8 cellular contexts compared by ENCODE assay signal in genomic region chr9:6931913-6932312, GRCh38.
DNase-seq lines count a peak whose midpoint lies in the region.

No MANE protein-coding gene starts in this region.

- no peaks in the 10 kb centered on the region for H3K36me3 ChIP-seq in HAP-1 (replicated peaks)

- no peaks in the 10 kb centered on the region for H3K9me3 ChIP-seq in HAP-1

- in situ Hi-C loops in HAP-1 (cut with MboI; ENCODE audit: low sequenced_read_pairs), result no loop called here

- H3K4me3 ChIP-seq in skeletal muscle cell (ENCODE audit: low read depth, low read length) (no peak overlapping the region), HAP-1 (no peak overlapping the region)

- H3K4me1 ChIP-seq in HAP-1, result no peaks in the 10 kb centered on the region; the same call in 1 of the 2 replicates

- DNase-seq in activated T-cell treated with anti-CD3 and anti-CD28 coated beads for 24 hours (ENCODE audit: low read depth) (peak; percentile 30), HUDEP-2 (lab: John Stamatoyannopoulos, UW; ENCODE audit: unreplicated experiment in 76 of 76) (peak in 74 of 76 experiments; percentile 13 to 90 (median 71)), dermis blood vessel endothelial cell (peak; percentile 75), skeletal muscle cell (ENCODE audit: low read depth) (peak; percentile 69), HAP-1 (ENCODE audit: low spot score in 2 of 2) (no peak), middle frontal gyrus (ENCODE audit: extremely low spot score, low spot score) (no peak), medulla oblongata (ENCODE audit: extremely low spot score) (no peak)
- no peak for DNase-seq in activated T-cell treated with anti-CD3 and anti-CD28 coated beads, Interleukin-2, amount 50 U/mL, for 48 hours

- H3K27me3 ChIP-seq in HAP-1 (ENCODE audit: low read depth), result no peaks in the 10 kb centered on the region

Comparison
In these comparisons a context has a peak if more than half of its experiments do, and no peak if none do; other contexts are left out.
1. DNase-seq: peak in activated T-cell treated with anti-CD3 and anti-CD28 coated beads for 24 hours (single experiment), HUDEP-2 (74 of 76), dermis blood vessel endothelial cell (single experiment) and skeletal muscle cell (single experiment); none in activated T-cell treated with anti-CD3 and anti-CD28 coated beads, Interleukin-2, amount 50 U/mL, for 48 hours (0 of 2), HAP-1 (0 of 2), middle frontal gyrus (single experiment) and medulla oblongata (single experiment).